In genomic region chr16:1175566-1176279, GRCh38 we compare ENCODE assay signal across 1 cellular context.
TF ChIP-seq lines count a peak whose summit lies in the region.

No MANE protein-coding gene starts in this region.

TF ChIP-seq in HCT116, 20 proteins besides CTCF, POLR2A, EP300 and RAD21:
- TF ChIP-seq SIN3A (IDR thresholded peaks at IDR 0.05; ENCODE audit: low read depth) (no peak), TCF7L2 (IDR thresholded peaks at IDR 0.05; ENCODE audit: borderline replicate concordance, extremely low read depth, insufficient read depth, insufficient read length) (no peak)
